In genomic region chr1:3459940-3460652, GRCh38 we compare ENCODE assay signal across 12 cellular contexts. TPM values are rescaled to one million over a fixed set of nuclear protein-coding genes. Genes with fewer than 3 reads are reported as not detected.
A peak's percentile ranks its signal among the peaks of the same experiment; 100 is the strongest.
DNase-seq lines count a peak whose midpoint lies in the region; ATAC-seq and TF ChIP-seq lines count a peak whose summit lies in the region.
"Had no signal": no experiment of that assay in that cellular context is flagged by ENCODE, and none has a peak within 500 bp of the region (broad histone marks: within the 10 kb centered on the region; RNA-seq: fewer than 3 reads in every experiment).

No MANE protein-coding gene starts in this region.

- H3K79me2 ChIP-seq in HCT116 (ENCODE audit: insufficient read depth, low read length) (peaks cover 14% of the 10 kb centered on the region), mammary epithelial cell (ENCODE audit: insufficient read depth, low read length) (no peaks in the 10 kb centered on the region)

- H3K27ac ChIP-seq in HCT116 (ENCODE audit: low read depth, low read length) (peak overlapping the region; percentile 1; the same call in 1 of the 2 replicates), mammary epithelial cell (ENCODE audit: insufficient read depth, low read depth, low read length) (no peak overlapping the region)

- 51% methylated on average over 12 of the region's 22 CpGs for WGBS in mammary epithelial cell (ENCODE audit: low coverage, missing lambda C conversion rate)

- no peaks in the 10 kb centered on the region for H4K20me1 ChIP-seq in HCT116 (ENCODE audit: insufficient read depth)
- H4K20me1 ChIP-seq in mammary epithelial cell (ENCODE audit: insufficient read depth, low read length) = no peaks in the 10 kb centered on the region

- POLR2A ChIA-PET in HCT116 (lab: Charles Lee) = no interaction called here

- peak overlapping the region; percentile 30; the same call in 1 of the 2 replicates for H3K9ac ChIP-seq in HCT116 (ENCODE audit: low read length)
- no peak overlapping the region for H3K9ac ChIP-seq in mammary epithelial cell (ENCODE audit: insufficient read depth, low read length)

- CTCF ChIA-PET in HCT116 (lab: Charles Lee) = no interaction called here
- CTCF ChIA-PET in mammary epithelial cell (lab: Charles Lee; ENCODE audit: low non-redundant PET) = no interaction called here

- dilution Hi-C loops in mammary epithelial cell (cut with HindIII; ENCODE audit: low sequenced_read_pairs) = no loop called here

- H3K4me1 ChIP-seq in HCT116 (ENCODE audit: control insufficient read depth in 1 of 2, insufficient read depth in 2 of 2, low read length in 2 of 2) (peaks cover 19 to 32% of the 10 kb centered on the region in 2 experiments), mammary epithelial cell (ENCODE audit: insufficient read depth, low read length) (peaks cover 22% of the 10 kb centered on the region)

- TF ChIP-seq CTCF in HCT116 (IDR thresholded peaks at IDR 0.05 in 2 of 3, conservative IDR thresholded peaks at IDR 0.05 in 1 of 3; ENCODE audit: borderline replicate concordance in 1 of 3, insufficient read depth in 1 of 3, low read depth in 2 of 3, low read length in 2 of 3) (no peak), mammary epithelial cell (conservative IDR thresholded peaks at IDR 0.05 in 1 of 2, IDR thresholded peaks at IDR 0.05 in 1 of 2; ENCODE audit: extremely low read depth in 1 of 2, insufficient read depth in 1 of 2, low read depth in 1 of 2, low read length in 2 of 2) (no peak)

- H3K4me3 ChIP-seq in HCT116 (replicated peaks in 1 of 2; ENCODE audit: low read depth in 1 of 2, low read length in 2 of 2) (no peak overlapping the region), mammary epithelial cell (replicated peaks in 1 of 3; ENCODE audit: insufficient read depth in 1 of 3, low read depth in 2 of 3, low read length in 3 of 3) (no peak overlapping the region)

- H3K36me3 ChIP-seq in HCT116 (ENCODE audit: control insufficient read depth in 1 of 2, insufficient read depth in 2 of 2, low read length in 2 of 2) (no peaks in the 10 kb centered on the region), mammary epithelial cell (ENCODE audit: insufficient read depth, low read length) (no peaks in the 10 kb centered on the region)

- TF ChIP-seq RAD21 in HCT116 (IDR thresholded peaks at IDR 0.05; ENCODE audit: low read depth) = no peak

- RAD21 ChIA-PET in HCT116 (lab: Charles Lee; ENCODE audit: low non-redundant PET in 1 of 2, low total read pairs in 2 of 2, uncharacterized antibody in 2 of 2, unreplicated experiment in 2 of 2) = no interaction called here

- H3K9me3 ChIP-seq in HCT116 (ENCODE audit: control insufficient read depth in 1 of 2, insufficient read depth in 1 of 2, low read depth in 1 of 2, low read length in 2 of 2) (no peaks in the 10 kb centered on the region), mammary epithelial cell (replicated peaks; ENCODE audit: insufficient read depth, low read length) (no peaks in the 10 kb centered on the region)

- no peaks in the 10 kb centered on the region for H3K9me2 ChIP-seq in HCT116 (ENCODE audit: insufficient read depth)

- no TSS peak for BruUV-seq in HCT116 (replicated peaks; lab: Mats Ljungman, UMichigan)
- no TSS peak for BruUV-seq in mammary epithelial cell (replicated peaks; lab: Mats Ljungman, UMichigan)

- peak overlapping the region; percentile 51 for H3K4me2 ChIP-seq in HCT116 (ENCODE audit: low read length)
- peak overlapping the region; percentile 7 for H3K4me2 ChIP-seq in mammary epithelial cell (ENCODE audit: insufficient read depth, low read depth, low read length)

- no peak for TF ChIP-seq POLR2A in HCT116 (IDR thresholded peaks at IDR 0.05; ENCODE audit: borderline replicate concordance, extremely low read depth, insufficient read depth, insufficient read length)

- H2AFZ ChIP-seq in HCT116 (ENCODE audit: low read depth, low read length, poor library complexity, severe bottlenecking) = no peak overlapping the region
- no peak overlapping the region for H2AFZ ChIP-seq in mammary epithelial cell (ENCODE audit: low read depth, low read length)

- intact Hi-C loops in HCT116 (cut with micrococcal nuclease) (no loop called here), mammary epithelial cell (cut with micrococcal nuclease) (loop anchor here (10.0 kb wide), 1 partner anchor 265 kb away; no protein-coding TSS in a partner anchor)

- no peak for DNase-seq in HCT116 (ENCODE audit: low read depth, low spot score)
- DNase-seq in mammary epithelial cell = no peak
- peak; percentile 47 for DNase-seq in kidney tubule cell (ENCODE audit: low spot score)
- peak; percentile 15 for DNase-seq in renal cortical epithelial cell (ENCODE audit: low read depth)
- DNase-seq in activated effector memory CD4-positive, alpha-beta T cell treated with anti-CD3 and anti-CD28 coated beads, Interleukin-2, amount 50 U/mL, for 16 hours = no peak
- DNase-seq: activated CD4-positive, alpha-beta T cell treated with anti-CD3 and anti-CD28 coated beads, Interleukin-2, amount 50 U/mL, for 48 hours; activated naive CD4-positive, alpha-beta T cell treated with anti-CD3 and anti-CD28 coated beads for 36 hours; GF-D8; NCI-H1105 treated with DMSO at 0.1 percent for 48 hours had no signal

- in situ Hi-C loops in mammary epithelial cell (cut with MboI; ENCODE audit: low sequenced_read_pairs in 2 of 2) = loop anchor here in 1 of 2 donors (10.0 kb wide), 1 partner anchor 165 kb away; the partner anchor contains the start of gene TPRG1L

- H3K27me3 ChIP-seq in HCT116 (ENCODE audit: insufficient read depth, low read length) (no peaks in the 10 kb centered on the region), mammary epithelial cell (ENCODE audit: insufficient read depth, low read length) (no peaks in the 10 kb centered on the region)

- ATAC-seq in HCT116 (peak; percentile 51), GM21367 (IDR thresholded peaks at IDR 0.05; ENCODE audit: unreplicated experiment) (no peak), HG03354 (IDR thresholded peaks at IDR 0.05; ENCODE audit: poor library complexity, severe bottlenecking, unreplicated experiment) (no peak), GM18909 (IDR thresholded peaks at IDR 0.05; ENCODE audit: poor library complexity, unreplicated experiment) (no peak)

TF ChIP-seq in HCT116, 20 proteins besides CTCF, POLR2A, EP300 and RAD21:
- TF ChIP-seq JUND (IDR thresholded peaks at IDR 0.05) (no peak), TCF7L2 (IDR thresholded peaks at IDR 0.05; ENCODE audit: borderline replicate concordance, extremely low read depth, insufficient read depth, insufficient read length) (peak; percentile 9)

RNA-seq across cellular contexts. Expression of gene ARHGEF16, which starts 5.6 kb away (rescaled TPM):
- total RNA-seq in HCT116 (2021; ENCODE audit: unreplicated experiment) (37.4 TPM), mammary epithelial cell (1 to 10 TPM; 5.9 to 6.7 TPM), renal cortical epithelial cell (6.4 and 15.5 TPM in 2 replicates)
- 29.5 and 34.9 TPM in 2 replicates for polyA plus RNA-seq in HCT116 (2012)
- 7.6 TPM for polyA plus RNA-seq in mammary epithelial cell
- 3.5 TPM for polyA minus RNA-seq in mammary epithelial cell

Comparison
In these comparisons a context has a peak if more than half of its experiments do, and no peak if none do; other contexts are left out.
1. DNase-seq: peak in kidney tubule cell (single experiment) and renal cortical epithelial cell (single experiment); none in HCT116 (single experiment), mammary epithelial cell (single experiment) and activated effector memory CD4-positive, alpha-beta T cell treated with anti-CD3 and anti-CD28 coated beads, Interleukin-2, amount 50 U/mL, for 16 hours (single experiment).